In the genomic region with DNA sequence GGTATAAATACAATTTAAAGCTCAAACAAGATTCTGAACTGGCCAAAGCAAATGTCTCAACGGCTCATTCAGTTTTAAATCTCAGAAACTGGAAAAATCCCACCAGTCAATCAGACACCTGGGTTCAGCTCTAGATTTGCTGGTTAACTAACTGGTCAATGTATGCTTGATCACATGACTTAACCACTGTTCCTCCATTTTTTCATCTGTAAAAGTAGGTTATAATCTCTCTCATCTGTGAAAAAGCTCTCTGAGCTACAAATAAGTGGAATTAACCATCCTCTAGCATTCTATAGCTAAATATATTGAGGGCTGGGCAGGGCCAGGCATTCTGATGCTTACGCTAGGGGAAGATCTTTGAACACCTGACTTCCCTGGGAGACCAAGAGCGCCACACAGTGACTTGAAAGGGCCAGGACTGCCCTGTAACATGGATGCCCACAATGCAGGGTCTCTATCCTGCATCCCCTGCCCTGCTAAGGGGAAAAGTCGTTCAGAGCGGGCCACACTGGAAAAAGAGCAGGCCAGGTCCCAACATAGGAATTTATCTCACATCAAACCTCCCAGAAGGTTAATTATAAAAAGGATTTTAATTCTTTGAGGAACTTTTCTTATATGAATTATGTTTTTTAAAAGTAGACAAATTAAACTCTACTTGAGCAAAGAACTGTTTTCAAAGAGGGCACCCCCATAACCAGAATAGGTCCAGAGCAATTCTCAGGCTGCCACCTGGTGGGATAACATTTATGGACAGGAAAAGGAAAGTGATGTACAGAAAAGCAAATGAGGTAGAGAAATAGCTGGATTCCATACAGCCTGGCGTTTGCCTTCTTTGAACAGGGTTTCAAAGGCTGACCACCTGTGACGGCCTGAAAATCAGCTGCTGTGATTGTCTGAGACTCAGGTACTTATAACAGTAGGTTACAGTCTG, we compare ENCODE assay signal across 8 cellular contexts. TPM values are rescaled to one million over a fixed set of nuclear protein-coding genes. Genes with fewer than 3 reads are reported as not detected.
DNase-seq lines count a peak whose midpoint lies in the region; ATAC-seq, FAIRE-seq and TF ChIP-seq lines count a peak whose summit lies in the region.

No MANE protein-coding gene starts in this region.

- POLR2A ChIA-PET in PC-9 (lab: Charles Lee; ENCODE audit: unreplicated experiment), result no interaction called here

- H3K9me2 ChIP-seq in PC-9 (ENCODE audit: insufficient read depth), result no peaks in the 10 kb centered on the region

- H3K9me3 Mint-ChIP-seq in stimulated activated memory B cell treated with anti-CD40 and anti-IgM and Interleukin-4, amounts not matched to agents 10 μg/mL and 1 μg/mL and 100 μg/mL, for 72 hours, result no peaks in the 10 kb centered on the region

- H3K27me3 Mint-ChIP-seq in stimulated activated memory B cell treated with anti-CD40 and anti-IgM and Interleukin-4, amounts not matched to agents 10 μg/mL and 1 μg/mL and 100 μg/mL, for 72 hours, result no peaks in the 10 kb centered on the region

- peaks cover 31% of the 10 kb centered on the region for H3K36me3 ChIP-seq in BLaER1
- H3K36me3 ChIP-seq in PC-9 (ENCODE audit: low read depth), result peaks cover 8% of the 10 kb centered on the region; the same call in 1 of the 2 replicates
- H3K36me3 ChIP-seq in body of pancreas (replicated peaks in 1 of 2; ENCODE audit: insufficient read depth in 1 of 2, low read depth in 2 of 2), result peaks cover 0 to 7% of the 10 kb centered on the region in 2 donors
- H3K36me3 ChIP-seq in sigmoid colon, result peaks cover 5 to 15% (median 11%) of the 10 kb centered on the region in 4 donors

- no peak for DNase-seq in GM13977 (ENCODE audit: low spot score)
- peak in 1 of 2 experiments; percentile 23 for DNase-seq in PC-9
- peak in 3 of 4 donors; percentile 10 to 34 (median 24) for DNase-seq in body of pancreas
- no peak for DNase-seq in sigmoid colon

- H3K9me3 ChIP-seq in BLaER1, result no peaks in the 10 kb centered on the region
- no peaks in the 10 kb centered on the region for H3K9me3 ChIP-seq in PC-9 (ENCODE audit: insufficient read depth, low read depth)
- H3K9me3 ChIP-seq in body of pancreas, result no peaks in the 10 kb centered on the region
- H3K9me3 ChIP-seq in sigmoid colon, result no peaks in the 10 kb centered on the region

- H3K4me1 ChIP-seq in BLaER1 (peaks cover 16% of the 10 kb centered on the region), PC-9 (replicated peaks; ENCODE audit: insufficient read depth) (peaks cover 24% of the 10 kb centered on the region), body of pancreas (peaks cover 35% of the 10 kb centered on the region), sigmoid colon (peaks cover 0 to 39% (median 30%) of the 10 kb centered on the region in 4 donors)

- H3K4me1 Mint-ChIP-seq in stimulated activated memory B cell treated with anti-CD40 and anti-IgM and Interleukin-4, amounts not matched to agents 10 μg/mL and 1 μg/mL and 100 μg/mL, for 72 hours, result peaks cover 51% of the 10 kb centered on the region

- CTCF ChIA-PET in PC-9 (lab: Charles Lee), result interaction anchor here (0.6 to 1.4 kb wide), 4 partner anchors 45 to 307 kb away, joined by 3 to 9 read pairs (median 5); a partner anchor contains a TSS

- peak overlapping the region; percentile 90 for H3K4me3 ChIP-seq in BLaER1
- H3K4me3 ChIP-seq in PC-9, result peak overlapping the region; percentile 69
- H3K4me3 ChIP-seq in body of pancreas, result no peak overlapping the region
- peak overlapping the region in 2 of 4 donors; percentile 95 to 99 for H3K4me3 ChIP-seq in sigmoid colon

- H3F3A ChIP-seq in PC-9 (ENCODE audit: insufficient read depth, low read depth), result peaks cover 14% of the 10 kb centered on the region; the same call in 1 of the 2 replicates

- WGBS in body of pancreas, 2 donors, result 38 to 42% methylated on average over 7 of the region's 7 CpGs
- WGBS in sigmoid colon, 2 donors, result 46 to 50% methylated on average over 7 of the region's 7 CpGs

- H3K4me3 Mint-ChIP-seq in stimulated activated memory B cell treated with anti-CD40 and anti-IgM and Interleukin-4, amounts not matched to agents 10 μg/mL and 1 μg/mL and 100 μg/mL, for 72 hours, result peak overlapping the region; percentile 92

- H4K20me1 ChIP-seq in BLaER1 (peaks cover 67% of the 10 kb centered on the region), PC-9 (ENCODE audit: insufficient read depth) (peaks cover 45% of the 10 kb centered on the region)

- peak overlapping the region; percentile 91 for H3K9ac ChIP-seq in BLaER1

- BruUV-seq in PC-9 (replicated peaks; lab: Mats Ljungman, UMichigan), result no TSS peak

- no peak overlapping the region for H3K27ac ChIP-seq in BLaER1
- no peak overlapping the region for H3K27ac ChIP-seq in PC-9
- H3K27ac ChIP-seq in body of pancreas, result no peak overlapping the region
- H3K27ac ChIP-seq in sigmoid colon, result peak overlapping the region in 1 of 4 donors; percentile 88

- intact Hi-C loops in PC-9 (cut with micrococcal nuclease; ENCODE audit: unreplicated experiment) (loop anchor here (1.0 to 5.0 kb wide), 6 partner anchors 45 to 415 kb away; a partner anchor contains a TSS), body of pancreas (cut with DNase I) (no loop called here), sigmoid colon (cut with DNase I) (loop anchor here (2.0 to 5.0 kb wide), 4 partner anchors 45 to 307 kb away; a partner anchor contains a TSS)

- H3K36me3 Mint-ChIP-seq in stimulated activated memory B cell treated with anti-CD40 and anti-IgM and Interleukin-4, amounts not matched to agents 10 μg/mL and 1 μg/mL and 100 μg/mL, for 72 hours, result peaks cover 19% of the 10 kb centered on the region

- ATAC-seq in HG03460 (IDR thresholded peaks at IDR 0.05; ENCODE audit: unreplicated experiment) (peak; percentile 37), body of pancreas (no peak)
- no peak for ATAC-seq in stimulated activated memory B cell treated with anti-CD40 and anti-IgM and Interleukin-4, amounts not matched to agents 10 μg/mL and 1 μg/mL and 100 μg/mL, for 72 hours

- in situ Hi-C loops in GM13977 (cut with MboI; ENCODE audit: low pct_unique_long_range_greater_than_20kb, low sequenced_read_pairs, unreplicated experiment), result no loop called here

- TF ChIP-seq CTCF in GM13977 (IDR thresholded peaks at IDR 0.05; ENCODE audit: extremely low read depth, insufficient read depth, missing control alignments) (peak; percentile 54), PC-9 (conservative IDR thresholded peaks at IDR 0.05) (peak; percentile 65), body of pancreas (IDR thresholded peaks at IDR 0.05) (peak in 4 of 7 experiments; percentile 15 to 45 (median 39)), sigmoid colon (IDR thresholded peaks at IDR 0.05) (peak in 2 of 4 experiments; percentile 9 to 11)

- no peak for TF ChIP-seq POLR2A in body of pancreas (IDR thresholded peaks at IDR 0.05)
- TF ChIP-seq POLR2A in sigmoid colon (IDR thresholded peaks at IDR 0.05), result no peak

- peaks cover 47% of the 10 kb centered on the region for H3K79me2 ChIP-seq in PC-9 (ENCODE audit: low read depth)

- FAIRE-seq in islet of Langerhans (lab: Jason Lieb, UNC), result peak; percentile 79

- TF ChIP-seq EP300 in sigmoid colon (IDR thresholded peaks at IDR 0.05), result no peak

- H3K27me3 ChIP-seq in BLaER1, result no peaks in the 10 kb centered on the region
- 0 out of 2 replicates have a peak, but pooled peaks cover 6% of the 10 kb centered on the region for H3K27me3 ChIP-seq in PC-9 (ENCODE audit: insufficient read depth, low read depth)
- H3K27me3 ChIP-seq in body of pancreas, result no peaks in the 10 kb centered on the region
- H3K27me3 ChIP-seq in sigmoid colon, result no peaks in the 10 kb centered on the region

- peak overlapping the region; percentile 93 for H3K27ac Mint-ChIP-seq in stimulated activated memory B cell treated with anti-CD40 and anti-IgM and Interleukin-4, amounts not matched to agents 10 μg/mL and 1 μg/mL and 100 μg/mL, for 72 hours

- H2AFZ ChIP-seq in PC-9, result 0 out of 2 replicates have a peak overlapping the region, but pooled peaks have one; percentile 94

- H3K4me2 ChIP-seq in BLaER1 (peak overlapping the region; percentile 94), PC-9 (peak overlapping the region; percentile 87)

RNA-seq across cellular contexts. Expression of a gene that starts 1.8 kb away (rescaled TPM):
- total RNA-seq in PC-9 (2021), result 15.4 and 22.1 TPM in 2 replicates
- 1 to 10 TPM; 5.2 to 9.6 TPM for total RNA-seq in body of pancreas
- 10 to 100 TPM in 2 of 4 donors, 1 to 10 TPM in 2; 6.9 to 24.6 (median 9.2) TPM for total RNA-seq in sigmoid colon
- polyA plus RNA-seq in sigmoid colon, result 10 to 100 TPM in 2 of 3 donors, 1 to 10 TPM in 1; 6.6 to 15.5 (median 10.8) TPM

RNA-seq across cellular contexts. Expression of a gene that starts 22.0 kb away (rescaled TPM):
- total RNA-seq in PC-9 (2021) (12.4 and 13.1 TPM in 2 replicates), body of pancreas (10 to 100 TPM; 14.2 to 23.6 TPM), sigmoid colon (10 to 100 TPM; 30.5 to 36.6 (median 33.9) TPM)
- 1 to 10 TPM; 2.4 to 3.8 (median 3.2) TPM for polyA plus RNA-seq in sigmoid colon

RNA-seq across cellular contexts. Expression of a gene that starts 44.8 kb away (rescaled TPM):
- 43.8 and 60.4 TPM in 2 replicates for total RNA-seq in PC-9 (2021)
- total RNA-seq in body of pancreas, result 10 to 100 TPM; 20.4 to 26.5 TPM
- 10 to 100 TPM; 20.6 to 29.6 (median 28.0) TPM for total RNA-seq in sigmoid colon
- 100 to 1,000 TPM in 1 of 3 donors, 10 to 100 TPM in 2; 86.5 to 270 (median 96.1) TPM for polyA plus RNA-seq in sigmoid colon

Comparison
In these comparisons a context has a peak if more than half of its experiments do, and no peak if none do; other contexts are left out.
1. H3K4me3 ChIP-seq: peak in BLaER1 (single experiment) and PC-9 (single experiment); none in body of pancreas (0 of 2).
2. DNase-seq: peak in body of pancreas (3 of 4); none in GM13977 (single experiment) and sigmoid colon (single experiment).